ENCODE assay signal across 15 cellular contexts in genomic region chr20:58078741-58079522, GRCh38.
DNase-seq lines count a peak whose midpoint lies in the region; ATAC-seq and TF ChIP-seq lines count a peak whose summit lies in the region.
"Had no signal": no experiment of that assay in that cellular context is flagged by ENCODE, and none has a peak within 500 bp of the region (broad histone marks: within the 10 kb centered on the region; RNA-seq: fewer than 3 reads in every experiment).

No MANE protein-coding gene starts in this region.

- H3K4me3 ChIP-seq in fibroblast of lung (replicated peaks in 1 of 4; ENCODE audit: control extremely low read depth in 1 of 4, insufficient read depth in 1 of 4, low read depth in 3 of 4, low read length in 4 of 4), result no peak overlapping the region
- no peak overlapping the region for H3K4me3 ChIP-seq in GM23338
- H3K4me3 ChIP-seq: mucosa of descending colon, PC-9 had no signal

- no peaks in the 10 kb centered on the region for H3K9me2 ChIP-seq in GM23338 (ENCODE audit: insufficient read depth)

- H3K9me3 ChIP-seq in fibroblast of lung (ENCODE audit: control insufficient read depth, insufficient read depth, low read depth, low read length), result no peaks in the 10 kb centered on the region
- H3K9me3 ChIP-seq: mucosa of descending colon had no signal

- H3K4me3 Mint-ChIP-seq in osteocyte (ENCODE audit: unreplicated experiment) (no peak overlapping the region), GM23338 (no peak overlapping the region)
- H3K4me3 Mint-ChIP-seq: CD8-positive, alpha-beta T cell; central memory CD8-positive, alpha-beta T cell had no signal

- H3K79me2 ChIP-seq in fibroblast of lung (ENCODE audit: control insufficient read depth, insufficient read depth, low read length) (no peaks in the 10 kb centered on the region), GM23338 (replicated peaks; ENCODE audit: insufficient read depth) (no peaks in the 10 kb centered on the region)

- H3K4me2 ChIP-seq in fibroblast of lung (ENCODE audit: extremely low read depth, insufficient read depth, low read length), result no peak overlapping the region
- no peak overlapping the region for H3K4me2 ChIP-seq in GM23338
- H3K4me2 ChIP-seq: PC-9 had no signal

- no peak overlapping the region for H3K27ac Mint-ChIP-seq in osteocyte (ENCODE audit: unreplicated experiment)
- H3K27ac Mint-ChIP-seq in GM23338, result no peak overlapping the region
- H3K27ac Mint-ChIP-seq: CD8-positive, alpha-beta T cell had no signal

- H3K4me1 Mint-ChIP-seq in osteocyte (ENCODE audit: unreplicated experiment), result peaks cover 16% of the 10 kb centered on the region
- H3K4me1 Mint-ChIP-seq in GM23338, result peaks cover 3% of the 10 kb centered on the region; the same call in 1 of the 3 replicates

- TF ChIP-seq CTCF in fibroblast of lung (conservative IDR thresholded peaks at IDR 0.05 in 1 of 2, IDR thresholded peaks at IDR 0.05 in 1 of 2; ENCODE audit: low read depth in 1 of 2, low read length in 2 of 2) (no peak), osteocyte (IDR thresholded peaks at IDR 0.05) (no peak), GM23338 (conservative IDR thresholded peaks at IDR 0.05; ENCODE audit: low read depth in 2 of 2) (no peak)

- no peaks in the 10 kb centered on the region for H3F3A ChIP-seq in GM23338 (replicated peaks; ENCODE audit: low read depth)

- H3K9me3 Mint-ChIP-seq in osteocyte (ENCODE audit: unreplicated experiment) (no peaks in the 10 kb centered on the region), GM23338 (peaks cover 19% of the 10 kb centered on the region; the same call in 2 of the 3 replicates)
- H3K9me3 Mint-ChIP-seq: CD8-positive, alpha-beta T cell; central memory CD8-positive, alpha-beta T cell had no signal

- H3K4me1 ChIP-seq in fibroblast of lung (ENCODE audit: control insufficient read depth, extremely low read depth, insufficient read depth, low read length) (no peaks in the 10 kb centered on the region), GM23338 (ENCODE audit: insufficient read depth) (no peaks in the 10 kb centered on the region)

- DNase-seq in EL (peak; percentile 49), fibroblast of lung (ENCODE audit: low read depth in 2 of 2) (peak; percentile 4 to 89), osteocyte (ENCODE audit: extremely low spot score, unreplicated experiment) (peak; percentile 60), germinal center (ENCODE audit: low spot score) (no peak), GM23338 (ENCODE audit: low spot score) (no peak), globus pallidus (ENCODE audit: low spot score) (no peak)
- DNase-seq: glutamatergic neuron, mucosa of descending colon, PC-9, small intestine, WERI-Rb-1 had no signal

- H3K9ac ChIP-seq in fibroblast of lung (ENCODE audit: insufficient read depth, low read length), result no peak overlapping the region

- H3K27me3 Mint-ChIP-seq in osteocyte (ENCODE audit: unreplicated experiment) (peaks cover 19% of the 10 kb centered on the region), GM23338 (ENCODE audit: insufficient read depth, low read depth, poor library complexity) (peaks cover 2% of the 10 kb centered on the region)

- peak; percentile 17; the same call in 1 of the 3 replicates for ATAC-seq in SK-N-SH treated with all-trans-retinoic acid at 6 μM for 48 hours
- no peak for ATAC-seq in HG03135 (IDR thresholded peaks at IDR 0.05; ENCODE audit: unreplicated experiment)
- no peak for ATAC-seq in GM23338
- ATAC-seq: CD8-positive, alpha-beta T cell; mucosa of descending colon had no signal

- H2AFZ ChIP-seq in fibroblast of lung (ENCODE audit: low read length), result no peak overlapping the region
- no peak overlapping the region for H2AFZ ChIP-seq in GM23338
- H2AFZ ChIP-seq: PC-9 had no signal

- H3K36me3 Mint-ChIP-seq in osteocyte (ENCODE audit: unreplicated experiment) (no peaks in the 10 kb centered on the region), GM23338 (ENCODE audit: low read depth) (no peaks in the 10 kb centered on the region)
- H3K36me3 Mint-ChIP-seq: CD8-positive, alpha-beta T cell had no signal

- H3K27me3 ChIP-seq in fibroblast of lung (ENCODE audit: control insufficient read depth, insufficient read depth, low read length) (no peaks in the 10 kb centered on the region), GM23338 (ENCODE audit: insufficient read depth) (no peaks in the 10 kb centered on the region)

- no peaks in the 10 kb centered on the region for H4K20me1 ChIP-seq in fibroblast of lung (ENCODE audit: control insufficient read depth, extremely low read depth, insufficient read depth, low read length)
- no peaks in the 10 kb centered on the region for H4K20me1 ChIP-seq in GM23338 (replicated peaks; ENCODE audit: insufficient read depth)

- H3K36me3 ChIP-seq in fibroblast of lung (ENCODE audit: control insufficient read depth, insufficient read depth, low read length), result no peaks in the 10 kb centered on the region
- H3K36me3 ChIP-seq in GM23338 (ENCODE audit: insufficient read depth), result no peaks in the 10 kb centered on the region
- H3K36me3 ChIP-seq: WERI-Rb-1 had no signal

- H3K27ac ChIP-seq in fibroblast of lung (ENCODE audit: insufficient read depth, low read length) (no peak overlapping the region), GM23338 (ENCODE audit: low read depth) (no peak overlapping the region)
- H3K27ac ChIP-seq: PC-9, WERI-Rb-1 had no signal

TF ChIP-seq in SK-N-SH treated with all-trans-retinoic acid at 6 μM for 48 hours, 23 proteins besides CTCF, POLR2A, EP300 and RAD21:
- no peak for TF ChIP-seq ZNF70 (CRISPR knock-in tag; IDR thresholded peaks at IDR 0.05)

TF ChIP-seq in GM23338, 12 proteins besides CTCF, POLR2A, EP300 and RAD21:
- TF ChIP-seq ZNF462 (CRISPR knock-in tag; IDR thresholded peaks at IDR 0.05) (no peak), POLR2AphosphoS5 (IDR thresholded peaks at IDR 0.05; ENCODE audit: low read depth) (no peak)

Comparison
In these comparisons a context has a peak if more than half of its experiments do, and no peak if none do; other contexts are left out.
1. DNase-seq: peak in EL (single experiment), fibroblast of lung (2 of 2) and osteocyte (single experiment); none in germinal center (single experiment), GM23338 (single experiment) and globus pallidus (single experiment).